ENCODE assay signal across 20 cellular contexts in the genomic region with DNA sequence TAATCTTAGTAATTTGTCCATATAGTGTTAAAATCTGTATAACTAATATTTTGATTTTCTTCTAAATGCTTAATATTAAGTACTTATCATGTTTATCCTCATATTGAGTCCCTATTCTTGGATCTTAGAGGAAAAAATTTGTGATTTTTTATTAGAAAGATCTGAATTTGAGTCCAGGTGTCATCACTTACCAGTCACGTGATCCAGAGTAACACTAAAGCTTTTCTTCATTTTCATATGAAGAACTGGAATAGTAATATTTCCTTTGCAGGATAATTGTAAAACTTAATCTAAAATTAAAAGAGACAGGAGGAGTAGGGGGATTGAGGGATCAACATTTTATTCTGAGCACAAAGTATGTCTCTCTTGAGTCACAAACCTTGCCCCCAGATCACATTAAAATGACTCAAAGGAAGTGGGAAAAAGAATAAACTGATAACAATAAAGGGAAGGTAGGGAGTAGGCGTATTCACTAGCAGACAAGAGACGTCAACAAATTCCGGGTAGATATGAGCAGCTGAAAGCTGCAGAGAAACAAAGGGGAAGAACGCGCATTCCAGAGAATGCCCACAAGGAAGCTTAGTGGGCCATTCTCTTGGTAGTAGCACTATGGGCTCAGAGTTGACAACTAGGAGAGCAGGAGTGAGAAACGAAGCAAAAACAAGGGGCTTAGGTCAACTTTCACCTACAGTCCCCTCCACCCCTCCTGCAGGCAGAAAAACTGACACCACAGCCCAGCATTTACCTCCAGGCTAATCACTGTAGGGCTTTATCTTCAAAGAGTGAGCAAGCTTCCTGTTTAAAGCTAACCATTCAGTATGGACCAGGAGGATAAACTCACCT.
A peak's percentile ranks its signal among the peaks of the same experiment; 100 is the strongest.
DNase-seq lines count a peak whose midpoint lies in the region; ATAC-seq and TF ChIP-seq lines count a peak whose summit lies in the region.
"Had no signal": no experiment of that assay in that cellular context is flagged by ENCODE, and none has a peak within 500 bp of the region (broad histone marks: within the 10 kb centered on the region; RNA-seq: fewer than 3 reads in every experiment).

No MANE protein-coding gene starts in this region.

- intact Hi-C loops in left ventricle myocardium inferior (cut with micrococcal nuclease) (no loop called here), thyroid gland (cut with DNase I) (no loop called here)

- TF ChIP-seq POLR2A in thyroid gland (IDR thresholded peaks at IDR 0.05), result no peak

- H3K4me1 ChIP-seq in osteoblast (ENCODE audit: insufficient read depth, low read length) (no peaks in the 10 kb centered on the region), left ventricle myocardium inferior (no peaks in the 10 kb centered on the region), thyroid gland (peaks cover 5 to 6% of the 10 kb centered on the region in 2 donors)
- H3K4me1 ChIP-seq: transverse colon had no signal

- no peaks in the 10 kb centered on the region for H3K36me3 ChIP-seq in osteoblast (ENCODE audit: insufficient read depth, low read length)
- H3K36me3 ChIP-seq in left ventricle myocardium inferior, result no peaks in the 10 kb centered on the region
- H3K36me3 ChIP-seq in thyroid gland, result no peaks in the 10 kb centered on the region
- H3K36me3 ChIP-seq: transverse colon had no signal

- no peaks in the 10 kb centered on the region for H3K27me3 Mint-ChIP-seq in stimulated activated naive B cell treated with anti-CD40 and anti-IgM and Interleukin-4, amounts not matched to agents 10 μg/mL and 1 μg/mL and 100 μg/mL, for 72 hours
- H3K27me3 Mint-ChIP-seq: memory B cell had no signal

- H3K79me2 ChIP-seq in osteoblast (ENCODE audit: insufficient read depth, low read length), result no peaks in the 10 kb centered on the region

- no peak overlapping the region for H3K4me3 Mint-ChIP-seq in stimulated activated naive B cell treated with anti-CD40 and anti-IgM and Interleukin-4, amounts not matched to agents 10 μg/mL and 1 μg/mL and 100 μg/mL, for 72 hours
- H3K4me3 Mint-ChIP-seq: memory B cell had no signal

- no peak overlapping the region for H3K27ac Mint-ChIP-seq in stimulated activated naive B cell treated with anti-CD40 and anti-IgM and Interleukin-4, amounts not matched to agents 10 μg/mL and 1 μg/mL and 100 μg/mL, for 72 hours
- H3K27ac Mint-ChIP-seq: memory B cell had no signal

- 83 to 85% methylated on average over 7 of the region's 7 CpGs for WGBS in thyroid gland, 2 donors

- H3K9me3 Mint-ChIP-seq in stimulated activated naive B cell treated with anti-CD40 and anti-IgM and Interleukin-4, amounts not matched to agents 10 μg/mL and 1 μg/mL and 100 μg/mL, for 72 hours, result peaks cover 0 to 4% of the 10 kb centered on the region in 2 donors

- H4K20me1 ChIP-seq in osteoblast (ENCODE audit: insufficient read depth, low read length), result no peaks in the 10 kb centered on the region

- H2AFZ ChIP-seq in osteoblast (ENCODE audit: low read length), result peak overlapping the region; percentile 52

- DNase-seq in H4 (ENCODE audit: low spot score) (peak; percentile 14), epithelial cell of esophagus (ENCODE audit: low read depth) (peak; percentile 36), osteoblast (ENCODE audit: insufficient read length, low spot score, missing footprints) (no peak), left ventricle myocardium inferior (no peak), thyroid gland (no peak)
- no peak for DNase-seq in stimulated activated naive B cell treated with anti-CD40 and anti-IgM and Interleukin-4, amounts not matched to agents 10 μg/mL and 1 μg/mL and 100 μg/mL, for 72 hours
- DNase-seq: activated naive CD4-positive, alpha-beta T cell treated with anti-CD3 and anti-CD28 coated beads, Interleukin-2, amount 50 U/mL, for 16 hours; cerebellar nuclear complex; DMS53; erythroblast; hypothalamus; KG1; NCI-H1417 treated with DMSO at 0.1 percent for 48 hours; NCI-H524 treated with DMSO at 0.1 percent for 48 hours; SHP77; transverse colon had no signal

- H3K4me1 Mint-ChIP-seq in stimulated activated naive B cell treated with anti-CD40 and anti-IgM and Interleukin-4, amounts not matched to agents 10 μg/mL and 1 μg/mL and 100 μg/mL, for 72 hours, result no peaks in the 10 kb centered on the region
- H3K4me1 Mint-ChIP-seq: memory B cell had no signal

- no peaks in the 10 kb centered on the region for H3K36me3 Mint-ChIP-seq in stimulated activated naive B cell treated with anti-CD40 and anti-IgM and Interleukin-4, amounts not matched to agents 10 μg/mL and 1 μg/mL and 100 μg/mL, for 72 hours
- H3K36me3 Mint-ChIP-seq: memory B cell had no signal

- H3K4me3 ChIP-seq in epithelial cell of esophagus (ENCODE audit: low read length) (no peak overlapping the region), osteoblast (ENCODE audit: insufficient read depth, low read length) (no peak overlapping the region), left ventricle myocardium inferior (no peak overlapping the region), thyroid gland (replicated peaks in 1 of 3) (no peak overlapping the region)
- H3K4me3 ChIP-seq: transverse colon had no signal

- no peaks in the 10 kb centered on the region for H3K27me3 ChIP-seq in osteoblast (ENCODE audit: insufficient read depth, low read length)
- no peaks in the 10 kb centered on the region for H3K27me3 ChIP-seq in left ventricle myocardium inferior (ENCODE audit: low read depth)
- H3K27me3 ChIP-seq in thyroid gland, result no peaks in the 10 kb centered on the region
- H3K27me3 ChIP-seq: transverse colon had no signal

- no peak overlapping the region for H3K4me2 ChIP-seq in osteoblast (ENCODE audit: insufficient read depth, low read length)

- H3K27ac ChIP-seq in osteoblast (ENCODE audit: low read depth, low read length) (peak overlapping the region; percentile 24), left ventricle myocardium inferior (replicated peaks) (no peak overlapping the region), thyroid gland (no peak overlapping the region)
- H3K27ac ChIP-seq: transverse colon, VCaP had no signal

- H3K9me3 ChIP-seq in osteoblast (ENCODE audit: low read depth, low read length) (no peaks in the 10 kb centered on the region), left ventricle myocardium inferior (replicated peaks) (peaks cover 4% of the 10 kb centered on the region), thyroid gland (no peaks in the 10 kb centered on the region)
- H3K9me3 ChIP-seq: transverse colon had no signal

- TF ChIP-seq CTCF in epithelial cell of esophagus (IDR thresholded peaks at IDR 0.05; ENCODE audit: insufficient read depth, low read depth, low read length, missing control alignments) (no peak), osteoblast (IDR thresholded peaks at IDR 0.05; ENCODE audit: extremely low read depth, low read depth, low read length) (no peak), left ventricle myocardium inferior (IDR thresholded peaks at IDR 0.05; ENCODE audit: borderline replicate concordance) (no peak), thyroid gland (IDR thresholded peaks at IDR 0.05) (no peak)

- ATAC-seq in SK-N-SH treated with all-trans-retinoic acid at 6 μM for 48 hours, result peak; percentile 34; the same call in 1 of the 3 replicates
- no peak for ATAC-seq in stimulated activated naive B cell treated with anti-CD40 and anti-IgM and Interleukin-4, amounts not matched to agents 10 μg/mL and 1 μg/mL and 100 μg/mL, for 72 hours (replicated peaks)
- no peak for ATAC-seq in GM18873 (IDR thresholded peaks at IDR 0.05; ENCODE audit: low FRiP score, unreplicated experiment)

TF ChIP-seq in SK-N-SH treated with all-trans-retinoic acid at 6 μM for 48 hours, 23 proteins besides CTCF, POLR2A, EP300 and RAD21:
- TF ChIP-seq OSR1 (CRISPR knock-in tag; IDR thresholded peaks at IDR 0.05), result no peak
- no peak for TF ChIP-seq RARB (CRISPR knock-in tag; IDR thresholded peaks at IDR 0.05)
- TF ChIP-seq ZNF565 (CRISPR knock-in tag; conservative IDR thresholded peaks at IDR 0.05; ENCODE audit: low read depth), result no peak
- no peak for TF ChIP-seq TOX (CRISPR knock-in tag; IDR thresholded peaks at IDR 0.05; ENCODE audit: borderline replicate concordance)
- no peak for TF ChIP-seq ZNF70 (CRISPR knock-in tag; IDR thresholded peaks at IDR 0.05)
- no peak for TF ChIP-seq TCF4 (CRISPR knock-in tag; IDR thresholded peaks at IDR 0.05; ENCODE audit: borderline replicate concordance)
- no peak for TF ChIP-seq PPARA (CRISPR knock-in tag; IDR thresholded peaks at IDR 0.05; ENCODE audit: borderline replicate concordance)
- TF ChIP-seq, protein P1, sequence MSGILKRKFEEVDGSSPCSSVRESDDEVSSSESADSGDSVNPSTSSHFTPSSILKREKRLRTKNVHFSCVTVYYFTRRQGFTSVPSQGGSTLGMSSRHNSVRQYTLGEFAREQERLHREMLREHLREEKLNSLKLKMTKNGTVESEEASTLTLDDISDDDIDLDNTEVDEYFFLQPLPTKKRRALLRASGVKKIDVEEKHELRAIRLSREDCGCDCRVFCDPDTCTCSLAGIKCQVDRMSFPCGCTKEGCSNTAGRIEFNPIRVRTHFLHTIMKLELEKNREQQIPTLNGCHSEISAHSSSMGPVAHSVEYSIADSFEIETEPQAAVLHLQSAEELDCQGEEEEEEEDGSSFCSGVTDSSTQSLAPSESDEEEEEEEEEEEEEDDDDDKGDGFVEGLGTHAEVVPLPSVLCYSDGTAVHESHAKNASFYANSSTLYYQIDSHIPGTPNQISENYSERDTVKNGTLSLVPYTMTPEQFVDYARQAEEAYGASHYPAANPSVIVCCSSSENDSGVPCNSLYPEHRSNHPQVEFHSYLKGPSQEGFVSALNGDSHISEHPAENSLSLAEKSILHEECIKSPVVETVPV (CRISPR knock-in tag; IDR thresholded peaks at IDR 0.05), result no peak
- TF ChIP-seq, protein P2, sequence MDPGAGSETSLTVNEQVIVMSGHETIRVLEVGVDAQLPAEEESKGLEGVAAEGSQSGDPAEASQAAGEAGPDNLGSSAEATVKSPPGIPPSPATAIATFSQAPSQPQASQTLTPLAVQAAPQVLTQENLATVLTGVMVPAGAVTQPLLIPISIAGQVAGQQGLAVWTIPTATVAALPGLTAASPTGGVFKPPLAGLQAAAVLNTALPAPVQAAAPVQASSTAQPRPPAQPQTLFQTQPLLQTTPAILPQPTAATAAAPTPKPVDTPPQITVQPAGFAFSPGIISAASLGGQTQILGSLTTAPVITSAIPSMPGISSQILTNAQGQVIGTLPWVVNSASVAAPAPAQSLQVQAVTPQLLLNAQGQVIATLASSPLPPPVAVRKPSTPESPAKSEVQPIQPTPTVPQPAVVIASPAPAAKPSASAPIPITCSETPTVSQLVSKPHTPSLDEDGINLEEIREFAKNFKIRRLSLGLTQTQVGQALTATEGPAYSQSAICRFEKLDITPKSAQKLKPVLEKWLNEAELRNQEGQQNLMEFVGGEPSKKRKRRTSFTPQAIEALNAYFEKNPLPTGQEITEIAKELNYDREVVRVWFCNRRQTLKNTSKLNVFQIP (CRISPR knock-in tag; IDR thresholded peaks at IDR 0.05; ENCODE audit: borderline replicate concordance, low read depth), result no peak
- no peak for TF ChIP-seq ESRRG (CRISPR knock-in tag; IDR thresholded peaks at IDR 0.05)

Comparison
In these comparisons a context has a peak if more than half of its experiments do, and no peak if none do; other contexts are left out.
1. DNase-seq: peak in H4 (single experiment) and epithelial cell of esophagus (single experiment); none in osteoblast (single experiment), stimulated activated naive B cell treated with anti-CD40 and anti-IgM and Interleukin-4, amounts not matched to agents 10 μg/mL and 1 μg/mL and 100 μg/mL, for 72 hours (single experiment), left ventricle myocardium inferior (single experiment) and thyroid gland (0 of 2).